Comparison of ENCODE assay signal across 16 cellular contexts in genomic region chr12:113227169-113227568, GRCh38. TPM values are rescaled to one million over a fixed set of nuclear protein-coding genes. Genes with fewer than 3 reads are reported as not detected.
DNase-seq lines count a peak whose midpoint lies in the region; ATAC-seq and TF ChIP-seq lines count a peak whose summit lies in the region.
"Had no signal": no experiment of that assay in that cellular context is flagged by ENCODE, and none has a peak within 500 bp of the region (broad histone marks: within the 10 kb centered on the region; RNA-seq: fewer than 3 reads in every experiment).

No MANE protein-coding gene starts in this region.

- BruUV-seq in PC-3 (replicated peaks; lab: Mats Ljungman, UMichigan): no TSS peak

- WGBS in thyroid gland, 2 donors: 36 to 47% methylated on average over 7 to 8 of the region's 8 CpGs
- 84 to 87% methylated on average over 8 of the region's 8 CpGs for WGBS in sigmoid colon, 2 donors

- H3K36me3 ChIP-seq in thyroid gland: peaks cover 14 to 19% of the 10 kb centered on the region in 2 donors
- peaks cover 10% of the 10 kb centered on the region for H3K36me3 ChIP-seq in PC-3 (ENCODE audit: low read depth, low read length)
- H3K36me3 ChIP-seq in sigmoid colon: peaks cover 23 to 57% (median 29%) of the 10 kb centered on the region in 4 donors

- H4K20me1 ChIP-seq in PC-3 (ENCODE audit: low read length): no peaks in the 10 kb centered on the region

- no peak overlapping the region for H3K9ac ChIP-seq in PC-3 (ENCODE audit: low read length)
- H3K9ac ChIP-seq: SK-N-SH had no signal

- H3K27ac Mint-ChIP-seq in activated CD8-positive, alpha-beta T cell treated with anti-CD3 and anti-CD28 coated beads, Interleukin-2, amount 10 ng/mL, durations not matched to agents 7 days and 5 days: peak overlapping the region; percentile 44
- no peak overlapping the region for H3K27ac Mint-ChIP-seq in activated CD8-positive, alpha-beta T cell treated with anti-CD3 and anti-CD28 coated beads for 36 hours

- peaks cover 4% of the 10 kb centered on the region for H3F3A ChIP-seq in PC-3 (ENCODE audit: low read length, unreplicated experiment)

- H3K36me3 Mint-ChIP-seq in activated CD8-positive, alpha-beta T cell treated with anti-CD3 and anti-CD28 coated beads, Interleukin-2, amount 10 ng/mL, durations not matched to agents 7 days and 5 days (ENCODE audit: low read depth): peaks cover 30% of the 10 kb centered on the region
- H3K36me3 Mint-ChIP-seq in activated CD8-positive, alpha-beta T cell treated with anti-CD3 and anti-CD28 coated beads for 36 hours (ENCODE audit: low read depth): peaks cover 51% of the 10 kb centered on the region

- H3K4me3 Mint-ChIP-seq in activated CD8-positive, alpha-beta T cell treated with anti-CD3 and anti-CD28 coated beads, Interleukin-2, amount 10 ng/mL, durations not matched to agents 7 days and 5 days: no peak overlapping the region
- H3K4me3 Mint-ChIP-seq in activated CD8-positive, alpha-beta T cell treated with anti-CD3 and anti-CD28 coated beads for 36 hours: no peak overlapping the region
- H3K4me3 Mint-ChIP-seq: neural crest cell had no signal

- no peak overlapping the region for H3K4me3 ChIP-seq in thyroid gland (replicated peaks in 1 of 3)
- no peak overlapping the region for H3K4me3 ChIP-seq in PC-3 (ENCODE audit: low read length)
- no peak overlapping the region for H3K4me3 ChIP-seq in sigmoid colon
- H3K4me3 ChIP-seq: GM12878, K562 had no signal

- TF ChIP-seq POLR2A in thyroid gland (IDR thresholded peaks at IDR 0.05) (no peak), sigmoid colon (IDR thresholded peaks at IDR 0.05) (no peak)

- H3K9me3 Mint-ChIP-seq in activated CD8-positive, alpha-beta T cell treated with anti-CD3 and anti-CD28 coated beads, Interleukin-2, amount 10 ng/mL, durations not matched to agents 7 days and 5 days (ENCODE audit: insufficient read depth): no peaks in the 10 kb centered on the region
- H3K9me3 Mint-ChIP-seq in activated CD8-positive, alpha-beta T cell treated with anti-CD3 and anti-CD28 coated beads for 36 hours: no peaks in the 10 kb centered on the region
- H3K9me3 Mint-ChIP-seq: neural crest cell had no signal

- CTCF ChIA-PET in activated CD8-positive, alpha-beta T cell treated with anti-CD3 and anti-CD28 coated beads, Interleukin-2, amount 10 ng/mL, durations not matched to agents 7 days and 5 days (lab: Charles Lee): interaction anchor here (2.2 kb wide), 1 partner anchor 19 kb away, joined by 6 read pairs; no protein-coding TSS in a partner anchor
- CTCF ChIA-PET in activated CD8-positive, alpha-beta T cell treated with anti-CD3 and anti-CD28 coated beads for 36 hours (lab: Charles Lee): no interaction called here
- CTCF ChIA-PET in PC-3 (lab: Charles Lee): no interaction called here

- no peak for ATAC-seq in activated CD8-positive, alpha-beta T cell treated with anti-CD3 and anti-CD28 coated beads, Interleukin-2, amount 10 ng/mL, durations not matched to agents 7 days and 5 days
- no peak for ATAC-seq in activated CD8-positive, alpha-beta T cell treated with anti-CD3 and anti-CD28 coated beads for 36 hours
- ATAC-seq in left lobe of liver (peak; percentile 7), PC-3 (no peak)
- ATAC-seq: activated CD4-positive, CD25-positive, alpha-beta regulatory T cell treated with anti-CD3 and anti-CD28 coated beads, Interleukin-2, amount 50 U/mL, for 24 hours; GM12878; K562 had no signal

- DNase-seq in activated CD8-positive, alpha-beta T cell treated with anti-CD3 and anti-CD28 coated beads, Interleukin-2, amount 10 ng/mL, durations not matched to agents 7 days and 5 days: no peak
- no peak for DNase-seq in activated CD8-positive, alpha-beta T cell treated with anti-CD3 and anti-CD28 coated beads for 36 hours
- peak in 5 of 61 donors; percentile 9 to 83 (median 22) for DNase-seq in caudate nucleus (lab: John Stamatoyannopoulos, UW)
- no peak for DNase-seq in left lobe of liver (ENCODE audit: low spot score)
- peak; percentile 85 to 86 for DNase-seq in thyroid gland
- DNase-seq in PC-3: no peak
- DNase-seq in sigmoid colon: no peak
- no peak for DNase-seq in SK-N-DZ (ENCODE audit: low spot score)
- DNase-seq: NCI-H1694, NCI-H82, SK-N-SH, small intestine had no signal

- peaks cover 9% of the 10 kb centered on the region for H3K79me2 ChIP-seq in PC-3 (ENCODE audit: low read length)

- intact Hi-C loops in activated CD8-positive, alpha-beta T cell treated with anti-CD3 and anti-CD28 coated beads for 36 hours (cut with micrococcal nuclease): no loop called here
- intact Hi-C loops in thyroid gland (cut with DNase I) (no loop called here), PC-3 (cut with micrococcal nuclease) (no loop called here), sigmoid colon (cut with DNase I) (no loop called here)

- H3K27ac ChIP-seq in caudate nucleus (ENCODE audit: low read depth, low read length) (peak overlapping the region; percentile 81), thyroid gland (peak overlapping the region; percentile 92 to 98 (median 96)), PC-3 (ENCODE audit: low read length) (no peak overlapping the region), sigmoid colon (peak overlapping the region in 2 of 4 donors; percentile 27)

- TF ChIP-seq CTCF in activated CD8-positive, alpha-beta T cell treated with anti-CD3 and anti-CD28 coated beads for 36 hours (IDR thresholded peaks at IDR 0.05): no peak
- TF ChIP-seq CTCF in thyroid gland (IDR thresholded peaks at IDR 0.05) (no peak), PC-3 (conservative IDR thresholded peaks at IDR 0.05; ENCODE audit: low read depth, low read length) (no peak), sigmoid colon (IDR thresholded peaks at IDR 0.05) (no peak)

- H3K9me3 ChIP-seq in thyroid gland (no peaks in the 10 kb centered on the region), PC-3 (ENCODE audit: low read length) (no peaks in the 10 kb centered on the region), sigmoid colon (no peaks in the 10 kb centered on the region)
- H3K9me3 ChIP-seq: SK-N-SH had no signal

- no peak for TF ChIP-seq EP300 in sigmoid colon (IDR thresholded peaks at IDR 0.05)

- no peaks in the 10 kb centered on the region for H3K9me2 ChIP-seq in PC-3 (replicated peaks; ENCODE audit: low read length)
- H3K9me2 ChIP-seq: SK-N-SH had no signal

- POLR2A ChIA-PET in activated CD8-positive, alpha-beta T cell treated with anti-CD3 and anti-CD28 coated beads, Interleukin-2, amount 10 ng/mL, durations not matched to agents 7 days and 5 days (lab: Charles Lee): no interaction called here
- POLR2A ChIA-PET in activated CD8-positive, alpha-beta T cell treated with anti-CD3 and anti-CD28 coated beads for 36 hours (lab: Charles Lee): interaction anchor here (1.6 kb wide), 1 partner anchor 8 kb away, joined by 5 read pairs; no protein-coding TSS in a partner anchor
- POLR2A ChIA-PET in PC-3 (lab: Charles Lee; ENCODE audit: unreplicated experiment): no interaction called here

- H3K4me2 ChIP-seq in PC-3 (ENCODE audit: low read length): no peak overlapping the region
- H3K4me2 ChIP-seq: SK-N-SH had no signal

- no peaks in the 10 kb centered on the region for H3K27me3 Mint-ChIP-seq in activated CD8-positive, alpha-beta T cell treated with anti-CD3 and anti-CD28 coated beads, Interleukin-2, amount 10 ng/mL, durations not matched to agents 7 days and 5 days (ENCODE audit: low read depth)
- H3K27me3 Mint-ChIP-seq in activated CD8-positive, alpha-beta T cell treated with anti-CD3 and anti-CD28 coated beads for 36 hours: no peaks in the 10 kb centered on the region

- H3K4me1 Mint-ChIP-seq in activated CD8-positive, alpha-beta T cell treated with anti-CD3 and anti-CD28 coated beads, Interleukin-2, amount 10 ng/mL, durations not matched to agents 7 days and 5 days (ENCODE audit: low read depth): peaks cover 55% of the 10 kb centered on the region
- H3K4me1 Mint-ChIP-seq in activated CD8-positive, alpha-beta T cell treated with anti-CD3 and anti-CD28 coated beads for 36 hours (ENCODE audit: low read depth): peaks cover 46% of the 10 kb centered on the region

- no peaks in the 10 kb centered on the region for H3K27me3 ChIP-seq in thyroid gland
- H3K27me3 ChIP-seq in PC-3 (ENCODE audit: low read length): no peaks in the 10 kb centered on the region
- no peaks in the 10 kb centered on the region for H3K27me3 ChIP-seq in sigmoid colon

- peaks cover 62 to 78% of the 10 kb centered on the region in 2 donors for H3K4me1 ChIP-seq in thyroid gland
- H3K4me1 ChIP-seq in PC-3 (ENCODE audit: insufficient read depth, low read length): peaks cover 18% of the 10 kb centered on the region
- peaks cover 0 to 45% (median 19%) of the 10 kb centered on the region in 4 donors for H3K4me1 ChIP-seq in sigmoid colon

- no peak overlapping the region for H2AFZ ChIP-seq in PC-3 (ENCODE audit: low read length)

RNA-seq across cellular contexts. Expression of gene TPCN1, which starts 5.9 kb away (rescaled TPM):
- 10 to 100 TPM; 13.7 to 16.1 TPM for total RNA-seq in activated CD8-positive, alpha-beta T cell treated with anti-CD3 and anti-CD28 coated beads, Interleukin-2, amount 10 ng/mL, durations not matched to agents 7 days and 5 days
- total RNA-seq in activated CD8-positive, alpha-beta T cell treated with anti-CD3 and anti-CD28 coated beads for 36 hours: 10 to 100 TPM; 29.9 to 33.5 TPM
- total RNA-seq in left lobe of liver: 33.1 TPM
- total RNA-seq in thyroid gland: 100 to 1,000 TPM in 2 of 4 donors, 10 to 100 TPM in 2; 58.3 to 135 (median 109) TPM
- total RNA-seq in PC-3 (2014; rRNA removed): 19.0 and 29.3 TPM in 2 replicates
- 10 to 100 TPM; 25.7 to 51.5 (median 28.9) TPM for total RNA-seq in sigmoid colon
- polyA plus RNA-seq in sigmoid colon: 10 to 100 TPM in 1 of 3 donors, 1 to 10 TPM in 2; 6.0 to 51.0 (median 9.7) TPM
- 8.7 and 11.1 TPM in 2 replicates for polyA plus RNA-seq in SK-N-DZ (2014; cell fraction: cytosol; rRNA removed)
- 63.1 and 85.4 TPM in 2 replicates for polyA plus RNA-seq in SK-N-DZ (2014; cell fraction: nucleus; rRNA removed)

RNA-seq across cellular contexts. Expression of gene RITA1, which starts 41.6 kb away (rescaled TPM):
- 10 to 100 TPM; 21.0 to 22.6 TPM for total RNA-seq in activated CD8-positive, alpha-beta T cell treated with anti-CD3 and anti-CD28 coated beads, Interleukin-2, amount 10 ng/mL, durations not matched to agents 7 days and 5 days
- 10 to 100 TPM; 18.5 to 19.1 TPM for total RNA-seq in activated CD8-positive, alpha-beta T cell treated with anti-CD3 and anti-CD28 coated beads for 36 hours
- total RNA-seq in left lobe of liver (28.4 TPM), thyroid gland (10 to 100 TPM; 26.6 to 39.6 (median 32.8) TPM), PC-3 (2014; rRNA removed) (66.8 and 71.6 TPM in 2 replicates), sigmoid colon (10 to 100 TPM; 12.5 to 18.3 (median 15.5) TPM)
- polyA plus RNA-seq in sigmoid colon: 10 to 100 TPM; 16.2 to 28.4 (median 18.7) TPM
- polyA plus RNA-seq in SK-N-DZ (2014; cell fraction: cytosol; rRNA removed): 31.5 and 32.0 TPM in 2 replicates
- 16.6 and 17.2 TPM in 2 replicates for polyA plus RNA-seq in SK-N-DZ (2014; cell fraction: nucleus; rRNA removed)

RNA-seq across cellular contexts. Expression of gene DDX54, which starts 41.9 kb away (rescaled TPM):
- total RNA-seq in activated CD8-positive, alpha-beta T cell treated with anti-CD3 and anti-CD28 coated beads, Interleukin-2, amount 10 ng/mL, durations not matched to agents 7 days and 5 days: 10 to 100 TPM; 79.4 to 82.0 TPM
- 100 to 1,000 TPM; 112 to 133 TPM for total RNA-seq in activated CD8-positive, alpha-beta T cell treated with anti-CD3 and anti-CD28 coated beads for 36 hours
- total RNA-seq in left lobe of liver (33.5 TPM), thyroid gland (10 to 100 TPM; 59.9 to 79.3 (median 68.8) TPM), PC-3 (2014; rRNA removed) (158 and 309 TPM in 2 replicates), sigmoid colon (10 to 100 TPM; 24.5 to 47.4 (median 40.8) TPM)
- 10 to 100 TPM; 19.2 to 82.8 (median 25.4) TPM for polyA plus RNA-seq in sigmoid colon
- polyA plus RNA-seq in SK-N-DZ (2014; cell fraction: cytosol; rRNA removed): 34.7 and 39.3 TPM in 2 replicates
- 32.1 and 56.8 TPM in 2 replicates for polyA plus RNA-seq in SK-N-DZ (2014; cell fraction: nucleus; rRNA removed)

Comparison
In these comparisons a context has a peak if more than half of its experiments do, and no peak if none do; other contexts are left out.
1. DNase-seq: peak in thyroid gland (2 of 2); none in activated CD8-positive, alpha-beta T cell treated with anti-CD3 and anti-CD28 coated beads, Interleukin-2, amount 10 ng/mL, durations not matched to agents 7 days and 5 days (single experiment), activated CD8-positive, alpha-beta T cell treated with anti-CD3 and anti-CD28 coated beads for 36 hours (single experiment), left lobe of liver (single experiment), PC-3 (single experiment), sigmoid colon (single experiment) and SK-N-DZ (single experiment).